ENCODE assay signal across 23 cellular contexts in the genomic region with DNA sequence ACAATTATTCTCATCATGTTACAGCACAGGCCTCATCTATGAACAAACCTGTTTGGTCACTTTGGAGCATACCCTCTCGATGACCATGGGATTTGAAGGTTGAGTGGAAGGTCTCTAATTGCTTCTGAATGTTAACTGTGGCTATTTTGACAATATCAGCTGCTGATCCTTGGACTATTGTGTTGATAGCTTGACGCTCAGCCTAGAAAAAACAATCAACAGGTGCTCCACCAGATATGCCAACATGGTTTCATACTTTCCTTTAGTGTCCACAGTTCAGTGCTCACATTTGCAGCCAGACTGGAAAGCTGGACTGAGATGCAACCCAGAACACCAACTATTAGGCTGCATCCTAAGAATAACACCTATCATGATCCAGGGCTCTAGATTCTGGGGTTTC.
"Had no signal": no experiment of that assay in that cellular context is flagged by ENCODE, and none has a peak within 500 bp of the region (broad histone marks: within the 10 kb centered on the region; RNA-seq: fewer than 3 reads in every experiment).

No MANE protein-coding gene starts in this region.

- DNase-seq: cortex of kidney; hypothalamus; immature natural killer cell; islet precursor cell; kidney glomerular epithelial cell; left colon; left ventricle myocardium inferior; lower lobe of right lung; natural killer cell; occipital lobe; ovary; posterior cingulate gyrus; psoas muscle; right cardiac atrium; sigmoid colon; spleen; stimulated activated CD4-positive, alpha-beta T cell treated with anti-CD3 and anti-CD28 coated beads, Interleukin-4, amount 100 ng/mL, for 4 hours; stimulated activated naive B cell treated with anti-CD40 and anti-IgM and Interleukin-4, amounts not matched to agents 10 μg/mL and 1 μg/mL and 100 μg/mL, for 72 hours; upper lobe of left lung had no signal

- H3K27ac Mint-ChIP-seq: immature natural killer cell; natural killer cell; stimulated activated naive B cell treated with anti-CD40 and anti-IgM and Interleukin-4, amounts not matched to agents 10 μg/mL and 1 μg/mL and 100 μg/mL, for 72 hours; stimulated activated naive CD8-positive, alpha-beta T cell treated with anti-CD3 and anti-CD28 coated beads, Interleukin-15, Interleukin-2, amounts not matched to agents 100 ng/mL and 50 ng/mL, for 24 hours had no signal

- H3K4me1 ChIP-seq: left ventricle myocardium inferior, lower lobe of right lung, psoas muscle, upper lobe of left lung had no signal

- H3K36me3 Mint-ChIP-seq: immature natural killer cell, natural killer cell had no signal

- H3K27me3 ChIP-seq: ovary, sigmoid colon, spleen, tibial nerve, upper lobe of left lung had no signal

- H3K27ac ChIP-seq: left ventricle myocardium inferior, lower lobe of right lung, ovary, psoas muscle, sigmoid colon, skin epidermis, spleen, thoracic aorta, tibial nerve, upper lobe of left lung had no signal

- ATAC-seq: left colon; lower lobe of right lung; natural killer cell; psoas muscle; right cardiac atrium; stimulated activated naive B cell treated with anti-CD40 and anti-IgM and Interleukin-4, amounts not matched to agents 10 μg/mL and 1 μg/mL and 100 μg/mL, for 72 hours had no signal

- H3K36me3 ChIP-seq: left ventricle myocardium inferior, lower lobe of right lung, ovary, sigmoid colon, thoracic aorta, tibial nerve, upper lobe of left lung had no signal

- H3K4me3 ChIP-seq: left ventricle myocardium inferior, lower lobe of right lung, ovary, psoas muscle, sigmoid colon, skin epidermis, spleen, thoracic aorta, tibial nerve, upper lobe of left lung had no signal

- H3K27me3 Mint-ChIP-seq: stimulated activated naive B cell treated with anti-CD40 and anti-IgM and Interleukin-4, amounts not matched to agents 10 μg/mL and 1 μg/mL and 100 μg/mL, for 72 hours; stimulated activated naive CD8-positive, alpha-beta T cell treated with anti-CD3 and anti-CD28 coated beads, Interleukin-15, Interleukin-2, amounts not matched to agents 100 ng/mL and 50 ng/mL, for 24 hours had no signal

- H3K9me3 Mint-ChIP-seq: immature natural killer cell; natural killer cell; stimulated activated naive B cell treated with anti-CD40 and anti-IgM and Interleukin-4, amounts not matched to agents 10 μg/mL and 1 μg/mL and 100 μg/mL, for 72 hours; stimulated activated naive CD8-positive, alpha-beta T cell treated with anti-CD3 and anti-CD28 coated beads, Interleukin-15, Interleukin-2, amounts not matched to agents 100 ng/mL and 50 ng/mL, for 24 hours had no signal

- H3K9me3 ChIP-seq: left ventricle myocardium inferior, lower lobe of right lung, ovary, psoas muscle, sigmoid colon, spleen, thoracic aorta, tibial nerve, upper lobe of left lung had no signal

- H3K4me3 Mint-ChIP-seq: immature natural killer cell; natural killer cell; stimulated activated naive B cell treated with anti-CD40 and anti-IgM and Interleukin-4, amounts not matched to agents 10 μg/mL and 1 μg/mL and 100 μg/mL, for 72 hours; stimulated activated naive CD8-positive, alpha-beta T cell treated with anti-CD3 and anti-CD28 coated beads, Interleukin-15, Interleukin-2, amounts not matched to agents 100 ng/mL and 50 ng/mL, for 24 hours had no signal
